ENCODE assay signal across 21 cellular contexts in the genomic region with DNA sequence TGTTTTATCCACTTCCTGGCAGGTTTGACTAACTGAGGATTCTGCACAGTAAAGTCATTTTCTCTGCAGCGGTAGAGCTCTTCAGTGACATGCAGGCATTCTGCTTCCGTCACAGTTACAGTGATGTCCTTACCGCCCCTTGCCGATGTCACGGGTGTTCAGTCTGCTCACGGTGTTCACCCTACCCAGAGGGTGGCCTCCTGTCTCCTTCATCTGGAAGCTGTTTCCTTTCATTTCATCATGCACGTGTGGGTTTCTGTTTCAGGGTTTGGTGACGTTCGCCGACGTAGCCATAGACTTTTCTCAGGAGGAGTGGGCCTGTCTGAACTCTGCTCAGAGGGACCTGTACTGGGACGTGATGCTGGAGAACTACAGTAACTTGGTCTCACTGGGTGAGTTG. TPM values are rescaled to one million over a fixed set of nuclear protein-coding genes. Genes with fewer than 3 reads are reported as not detected.
DNase-seq lines count a peak whose midpoint lies in the region; ATAC-seq, FAIRE-seq and TF ChIP-seq lines count a peak whose summit lies in the region.
"Had no signal": no experiment of that assay in that cellular context is flagged by ENCODE, and none has a peak within 500 bp of the region (broad histone marks: within the 10 kb centered on the region; RNA-seq: fewer than 3 reads in every experiment).

No MANE protein-coding gene starts in this region.

- no peaks in the 10 kb centered on the region; the same call in 1 of the 2 replicates for H3K9me2 ChIP-seq in GM23338 (ENCODE audit: insufficient read depth)

- H3K9me3 ChIP-seq in CD8-positive, alpha-beta T cell (ENCODE audit: low read length) = peaks cover 2% of the 10 kb centered on the region
- H3K9me3 ChIP-seq in H1 (ENCODE audit: insufficient read depth in 2 of 2, low read depth in 1 of 2, low read length in 1 of 2) (peaks cover 8% of the 10 kb centered on the region in 2 experiments), colonic mucosa (no peaks in the 10 kb centered on the region)
- H3K9me3 ChIP-seq: BE2C had no signal

- H2BK12ac ChIP-seq in H1 (ENCODE audit: low read depth, low read length) = no peak overlapping the region

- POLR2A ChIA-PET in CD8-positive, alpha-beta T cell (lab: Charles Lee) = no interaction called here
- POLR2A ChIA-PET in H1 (lab: Charles Lee; ENCODE audit: partially characterized antibody) = no interaction called here

- TF ChIP-seq RAD21 in H1 (IDR thresholded peaks at IDR 0.05 in 1 of 2, conservative IDR thresholded peaks at IDR 0.05 in 1 of 2; ENCODE audit: low read depth in 2 of 2, low read length in 2 of 2) = no peak

- no peak overlapping the region for H3K14ac ChIP-seq in H1 (ENCODE audit: insufficient read length)

- no peaks in the 10 kb centered on the region for H3K27me3 ChIP-seq in CD8-positive, alpha-beta T cell (ENCODE audit: insufficient read depth, low read length)
- H3K27me3 ChIP-seq in GM23338 (ENCODE audit: insufficient read depth) = no peaks in the 10 kb centered on the region
- no peaks in the 10 kb centered on the region for H3K27me3 ChIP-seq in H1 (replicated peaks in 1 of 4; ENCODE audit: control insufficient read depth in 3 of 4, extremely low read depth in 1 of 4, insufficient read depth in 3 of 4, low read length in 3 of 4)
- H3K27me3 ChIP-seq in colonic mucosa = no peaks in the 10 kb centered on the region
- H3K27me3 ChIP-seq: BE2C, SJSA1 had no signal

- no peak overlapping the region; the same call in 1 of the 2 replicates for H2BK5ac ChIP-seq in H1 (ENCODE audit: low read depth, low read length)

- H3K4me3 Mint-ChIP-seq in CD8-positive, alpha-beta T cell = no peak overlapping the region
- H3K4me3 Mint-ChIP-seq in GM23338 = no peak overlapping the region

- no peak overlapping the region for H2BK15ac ChIP-seq in H1 (ENCODE audit: low read length)

- no peak overlapping the region for H4K5ac ChIP-seq in H1 (ENCODE audit: insufficient read length, low read depth, low read length)

- H4K20me1 ChIP-seq in GM23338 (replicated peaks; ENCODE audit: insufficient read depth) (no peaks in the 10 kb centered on the region; the same call in 1 of the 2 replicates), H1 (replicated peaks in 1 of 2; ENCODE audit: control insufficient read depth in 1 of 2, insufficient read depth in 2 of 2, low read length in 2 of 2) (no peaks in the 10 kb centered on the region)

- no peaks in the 10 kb centered on the region for H3K79me1 ChIP-seq in H1 (ENCODE audit: low read depth, low read length)

- H3K4me2 ChIP-seq in GM23338 (no peak overlapping the region), H1 (ENCODE audit: insufficient read depth in 1 of 2, low read depth in 2 of 2, low read length in 2 of 2) (no peak overlapping the region)
- H3K4me2 ChIP-seq: KMS-11 had no signal

- H4K91ac ChIP-seq in H1 (replicated peaks; ENCODE audit: insufficient read length, low read length) = no peak overlapping the region

- H3K23me2 ChIP-seq in H1 (ENCODE audit: low read depth, low read length) = no peaks in the 10 kb centered on the region

- DNase-seq in CD8-positive, alpha-beta T cell = peak in 2 of 7 experiments; percentile 27 to 41
- no peak for DNase-seq in GM23338 (ENCODE audit: low spot score)
- no peak for DNase-seq in H1 (ENCODE audit: low read depth in 1 of 2, low spot score in 2 of 2)
- peak; percentile 32 for DNase-seq in posterior vena cava (ENCODE audit: low spot score)
- DNase-seq in NCI-H526 treated with DMSO at 0.1 percent for 48 hours (lab: John Stamatoyannopoulos, UW) = no peak
- DNase-seq in colonic mucosa = no peak
- DNase-seq: BE2C, COR-L47, DMS 273 treated with DMSO at 0.1 percent for 48 hours, DMS79 treated with DMSO at 0.1 percent for 48 hours, NCI-H1694, NCI-H2081 treated with DMSO at 0.1 percent for 48 hours, NCI-H2171 treated with DMSO at 0.1 percent for 48 hours, NCI-H524 treated with DMSO at 0.1 percent for 48 hours, OCI-M1 had no signal

- H4K8ac ChIP-seq in H1 (ENCODE audit: extremely low read depth, insufficient read depth, low read length) = peak overlapping the region; percentile 41; the same call in 1 of the 2 replicates

- H3K27me3 Mint-ChIP-seq in CD8-positive, alpha-beta T cell (ENCODE audit: low read depth) = no peaks in the 10 kb centered on the region
- H3K27me3 Mint-ChIP-seq in GM23338 (ENCODE audit: insufficient read depth, low read depth, poor library complexity) = peaks cover 7% of the 10 kb centered on the region

- H3K36me3 Mint-ChIP-seq in CD8-positive, alpha-beta T cell = peaks cover 87% of the 10 kb centered on the region
- peaks cover 76% of the 10 kb centered on the region for H3K36me3 Mint-ChIP-seq in GM23338 (ENCODE audit: low read depth)

- H3F3A ChIP-seq in GM23338 (replicated peaks; ENCODE audit: low read depth) = no peaks in the 10 kb centered on the region

- no peak overlapping the region for H3K4me3 ChIP-seq in CD8-positive, alpha-beta T cell (ENCODE audit: low read depth, low read length)
- H3K4me3 ChIP-seq in GM23338 = no peak overlapping the region
- H3K4me3 ChIP-seq in H1 (ENCODE audit: extremely low read depth in 1 of 4, insufficient read depth in 2 of 4, low read depth in 3 of 4, low read length in 4 of 4) = no peak overlapping the region
- no peak overlapping the region for H3K4me3 ChIP-seq in colonic mucosa
- H3K4me3 ChIP-seq: HAP-1, SJSA1 had no signal

- TF ChIP-seq EP300 in H1 (IDR thresholded peaks at IDR 0.05; ENCODE audit: borderline replicate concordance in 1 of 2, low read depth in 2 of 2, low read length in 2 of 2) = no peak

- H3K79me2 ChIP-seq in GM23338 (replicated peaks; ENCODE audit: insufficient read depth) = no peaks in the 10 kb centered on the region
- no peaks in the 10 kb centered on the region for H3K79me2 ChIP-seq in H1 (ENCODE audit: control insufficient read depth in 1 of 2, insufficient read depth in 2 of 2, low read length in 2 of 2)

- H3K56ac ChIP-seq in H1 (replicated peaks; ENCODE audit: insufficient read length, low read depth, low read length) = no peak overlapping the region

- H3K4ac ChIP-seq in H1 (replicated peaks; ENCODE audit: insufficient read length, low read depth, low read length) = no peak overlapping the region

- H3K27ac Mint-ChIP-seq in CD8-positive, alpha-beta T cell = peak overlapping the region; percentile 64
- H3K27ac Mint-ChIP-seq in GM23338 = no peak overlapping the region

- WGBS in H1 (ENCODE audit: extremely low coverage in 1 of 2, insufficient coverage in 1 of 2, insufficient read length in 1 of 2, insufficient replicate concordance in 2 of 2, low coverage in 1 of 2, low lambda C conversion rate in 2 of 2, missing lambda C conversion rate in 1 of 2), 2 experiments = 91% methylated on average over 12 of the region's 12 CpGs; no CpG with 5 or more reads in 1 of the 2 experiments

- peaks cover 37% of the 10 kb centered on the region for H3K36me3 ChIP-seq in CD8-positive, alpha-beta T cell (ENCODE audit: insufficient read depth, low read length)
- H3K36me3 ChIP-seq in GM23338 (ENCODE audit: insufficient read depth) = peaks cover 52% of the 10 kb centered on the region
- peaks cover 0 to 49% (median 25%) of the 10 kb centered on the region in 4 experiments for H3K36me3 ChIP-seq in H1 (ENCODE audit: control insufficient read depth in 2 of 4, insufficient read depth in 4 of 4, low read length in 3 of 4)
- no peaks in the 10 kb centered on the region for H3K36me3 ChIP-seq in colonic mucosa

- intact Hi-C loops in CD8-positive, alpha-beta T cell (cut with DNase I, micrococcal nuclease) = no loop called here
- intact Hi-C loops in posterior vena cava (cut with DNase I) (no loop called here), colonic mucosa (cut with DNase I) (no loop called here)

- H2BK20ac ChIP-seq in H1 (ENCODE audit: low read length) = no peak overlapping the region

- CTCF ChIA-PET in CD8-positive, alpha-beta T cell (lab: Charles Lee) = no interaction called here
- CTCF ChIA-PET in H1 (lab: Charles Lee; ENCODE audit: partially characterized antibody) = interaction anchor here (1.6 kb wide), 1 partner anchor 237 kb away, joined by 4 read pairs; no protein-coding TSS in a partner anchor

- H3K9ac ChIP-seq in H1 (replicated peaks in 1 of 4; ENCODE audit: extremely low read depth in 1 of 4, low read depth in 3 of 4, low read length in 3 of 4) = no peak overlapping the region
- H3K9ac ChIP-seq in colonic mucosa (ENCODE audit: low read depth in 2 of 2, low read length in 2 of 2) = no peak overlapping the region
- H3K9ac ChIP-seq: KMS-11 had no signal

- no peak overlapping the region for H3K27ac ChIP-seq in CD8-positive, alpha-beta T cell (ENCODE audit: low read depth, low read length)
- H3K27ac ChIP-seq in GM23338 (ENCODE audit: low read depth) (peak overlapping the region; percentile 55; the same call in 1 of the 2 replicates), H1 (ENCODE audit: low read depth, low read length) (no peak overlapping the region), colonic mucosa (no peak overlapping the region)
- H3K27ac ChIP-seq: KMS-11, SJSA1 had no signal

- H3K9me3 Mint-ChIP-seq in CD8-positive, alpha-beta T cell = peaks cover 20% of the 10 kb centered on the region
- peaks cover 16% of the 10 kb centered on the region for H3K9me3 Mint-ChIP-seq in GM23338

- peak; percentile 9 for ATAC-seq in CD8-positive, alpha-beta T cell
- ATAC-seq in GM23338 = no peak
- ATAC-seq in GM21717 (IDR thresholded peaks at IDR 0.05; ENCODE audit: unreplicated experiment) = no peak
- ATAC-seq: Right ventricle myocardium inferior had no signal

- no peak for TF ChIP-seq POLR2A in H1 (IDR thresholded peaks at IDR 0.05; ENCODE audit: control extremely low read depth in 1 of 2, low read depth in 2 of 2, low read length in 2 of 2)

- H2BK120ac ChIP-seq in H1 (replicated peaks; ENCODE audit: low read depth, low read length) = no peak overlapping the region

- FAIRE-seq in H1 (lab: Jason Lieb, UNC) = no peak
- FAIRE-seq: RCC 7860 had no signal

- H3K4me1 ChIP-seq in CD8-positive, alpha-beta T cell (ENCODE audit: insufficient read depth, low read length) = no peaks in the 10 kb centered on the region
- H3K4me1 ChIP-seq in GM23338 (ENCODE audit: insufficient read depth) (no peaks in the 10 kb centered on the region), H1 (replicated peaks in 1 of 4; ENCODE audit: control insufficient read depth in 3 of 4, insufficient read depth in 4 of 4, low read length in 3 of 4) (no peaks in the 10 kb centered on the region), colonic mucosa (no peaks in the 10 kb centered on the region)
- H3K4me1 ChIP-seq: BE2C, HAP-1, SJSA1 had no signal

- no peak for TF ChIP-seq CTCF in CD8-positive, alpha-beta T cell (IDR thresholded peaks at IDR 0.05)
- no peak for TF ChIP-seq CTCF in GM23338 (conservative IDR thresholded peaks at IDR 0.05; ENCODE audit: low read depth in 2 of 2)
- TF ChIP-seq CTCF in H1 (IDR thresholded peaks at IDR 0.05; ENCODE audit: control extremely low read depth in 1 of 3, insufficient read depth in 1 of 3, low read depth in 1 of 3, low read length in 3 of 3) = no peak
- no peak for TF ChIP-seq CTCF in colonic mucosa (IDR thresholded peaks at IDR 0.05)

- H2AFZ ChIP-seq in GM23338 (no peak overlapping the region), H1 (ENCODE audit: low read length) (no peak overlapping the region)

- no peak overlapping the region for H3K23ac ChIP-seq in H1 (ENCODE audit: insufficient read length)

- H3K18ac ChIP-seq in H1 (ENCODE audit: extremely low read depth, low read length) = no peak overlapping the region

- no peak overlapping the region for H2AK5ac ChIP-seq in H1 (ENCODE audit: low read depth, low read length)

- peaks cover 10% of the 10 kb centered on the region for H3K4me1 Mint-ChIP-seq in CD8-positive, alpha-beta T cell (ENCODE audit: low read depth)
- H3K4me1 Mint-ChIP-seq in GM23338 = no peaks in the 10 kb centered on the region

RNA-seq across cellular contexts. Expression of a gene that starts 33.4 kb away (rescaled TPM):
- total RNA-seq in CD8-positive, alpha-beta T cell = 100 to 1,000 TPM; 784 to 793 TPM
- 33.7 and 36.2 TPM in 2 replicates for total RNA-seq in GM23338 (2014; rRNA removed; shearing (Covaris generic))
- 32.7 and 46.5 TPM in 2 replicates for polyA plus RNA-seq in GM23338 (2016; fragmentation: Nextera tagmentation; extraction: Ambion mirVana)
- total RNA-seq in H1 (2021; fragmentation: NEBNext Ultra II Directional; extraction: Animal tissue kit (Norgen Biotek cat#: 25700)) = 36.7 and 44.1 TPM in 2 replicates
- polyA plus RNA-seq in H1 (2011; rRNA removed) = 30.0 and 43.7 TPM in 2 replicates
- polyA plus RNA-seq in H1 (2011; cell fraction: cytosol; rRNA removed) = 62.0 TPM
- 81.9 TPM for polyA plus RNA-seq in H1 (2011; cell fraction: nucleus; rRNA removed)
- polyA plus RNA-seq in H1 (2012, experiment 1 of 2) = 39.8 to 55.6 TPM (median 46.6 TPM) in 4 replicates
- polyA plus RNA-seq in H1 (2012, experiment 2 of 2) = 4.6 TPM
- polyA plus RNA-seq in H1 (2013, experiment 1 of 2) = 30.5 TPM
- 26.8 TPM for polyA plus RNA-seq in H1 (2013, experiment 2 of 2)
- polyA minus RNA-seq in H1 (2011; rRNA and poly(A)+ RNA removed) = 34.3 and 35.5 TPM in 2 replicates
- polyA minus RNA-seq in H1 (2011; cell fraction: cytosol; rRNA and poly(A)+ RNA removed) = 22.2 TPM
- 48.1 TPM for polyA minus RNA-seq in H1 (2011; cell fraction: nucleus; rRNA and poly(A)+ RNA removed)
- 10 to 100 TPM; 21.5 to 45.7 TPM for total RNA-seq in posterior vena cava
- total RNA-seq in colonic mucosa = 1 to 10 TPM; 4.3 to 7.8 TPM

Comparison
In these comparisons a context has a peak if more than half of its experiments do, and no peak if none do; other contexts are left out.
1. RNA of a gene that starts 33.4 kb away (total RNA-seq): 784 to 793 TPM in CD8-positive, alpha-beta T cell; 21.5 to 45.7 TPM in posterior vena cava, 36.7 to 44.1 TPM in H1, 33.7 to 36.2 TPM in GM23338 and 4.3 to 7.8 TPM in colonic mucosa; every median in the first group is over 10 times any median in the second.